11 cellular contexts compared by ENCODE assay signal in genomic region chr13:50284540-50284939, GRCh38.
A peak's percentile ranks its signal among the peaks of the same experiment; 100 is the strongest.
DNase-seq lines count a peak whose midpoint lies in the region; ATAC-seq and TF ChIP-seq lines count a peak whose summit lies in the region.
"Had no signal": no experiment of that assay in that cellular context is flagged by ENCODE, and none has a peak within 500 bp of the region (broad histone marks: within the 10 kb centered on the region; RNA-seq: fewer than 3 reads in every experiment).

No MANE protein-coding gene starts in this region.

- intact Hi-C loops in mammary epithelial cell (cut with micrococcal nuclease) = loop anchor here (10.0 kb wide), 1 partner anchor 310 kb away; no protein-coding TSS in a partner anchor

- dilution Hi-C loops in mammary epithelial cell (cut with HindIII; ENCODE audit: low sequenced_read_pairs) = no loop called here

- H4K20me1 ChIP-seq in BLaER1 treated with 17β-estradiol and CSF1 and Interleukin-3, amounts not matched to agents 10 nM and 100 nM = no peaks in the 10 kb centered on the region
- no peaks in the 10 kb centered on the region for H4K20me1 ChIP-seq in mammary epithelial cell (ENCODE audit: insufficient read depth, low read length)

- no peak for TF ChIP-seq CTCF in mammary epithelial cell (conservative IDR thresholded peaks at IDR 0.05 in 1 of 2, IDR thresholded peaks at IDR 0.05 in 1 of 2; ENCODE audit: extremely low read depth in 1 of 2, insufficient read depth in 1 of 2, low read depth in 1 of 2, low read length in 2 of 2)

- H3K27me3 ChIP-seq in BLaER1 treated with 17β-estradiol and CSF1 and Interleukin-3, amounts not matched to agents 10 nM and 100 nM = no peaks in the 10 kb centered on the region
- H3K27me3 ChIP-seq in mammary epithelial cell (ENCODE audit: insufficient read depth, low read length) = no peaks in the 10 kb centered on the region

- no peak overlapping the region for H3K9ac ChIP-seq in BLaER1 treated with 17β-estradiol and CSF1 and Interleukin-3, amounts not matched to agents 10 nM and 100 nM
- no peak overlapping the region for H3K9ac ChIP-seq in mammary epithelial cell (ENCODE audit: insufficient read depth, low read length)

- ATAC-seq in GM19328 (IDR thresholded peaks at IDR 0.05; ENCODE audit: unreplicated experiment) (peak; percentile 76), HG03064 (IDR thresholded peaks at IDR 0.05; ENCODE audit: low read depth, unreplicated experiment) (peak; percentile 87)
- ATAC-seq: T-cell had no signal

- H3K36me3 ChIP-seq in BLaER1 treated with 17β-estradiol and CSF1 and Interleukin-3, amounts not matched to agents 10 nM and 100 nM = no peaks in the 10 kb centered on the region
- no peaks in the 10 kb centered on the region for H3K36me3 ChIP-seq in mammary epithelial cell (ENCODE audit: insufficient read depth, low read length)

- H3K4me2 ChIP-seq in BLaER1 treated with 17β-estradiol and CSF1 and Interleukin-3, amounts not matched to agents 10 nM and 100 nM = peak overlapping the region; percentile 17 to 68 (median 29); a peak in 20 of 22 replicates
- H3K4me2 ChIP-seq in mammary epithelial cell (ENCODE audit: insufficient read depth, low read depth, low read length) = no peak overlapping the region

- BruUV-seq in mammary epithelial cell (replicated peaks; lab: Mats Ljungman, UMichigan) = no TSS peak

- no peak overlapping the region for H3K4me3 ChIP-seq in BLaER1 treated with 17β-estradiol and CSF1 and Interleukin-3, amounts not matched to agents 10 nM and 100 nM
- H3K4me3 ChIP-seq in mammary epithelial cell (replicated peaks in 1 of 3; ENCODE audit: insufficient read depth in 1 of 3, low read depth in 2 of 3, low read length in 3 of 3) = no peak overlapping the region

- H2AFZ ChIP-seq in mammary epithelial cell (ENCODE audit: low read depth, low read length) = no peak overlapping the region

- CTCF ChIA-PET in mammary epithelial cell (lab: Charles Lee; ENCODE audit: low non-redundant PET) = no interaction called here

- peaks cover 9 to 19% (median 12%) of the 10 kb centered on the region in 10 experiments; a peak in 19 of 20 replicates for H3K4me1 ChIP-seq in BLaER1 treated with 17β-estradiol and CSF1 and Interleukin-3, amounts not matched to agents 10 nM and 100 nM
- no peaks in the 10 kb centered on the region for H3K4me1 ChIP-seq in mammary epithelial cell (ENCODE audit: insufficient read depth, low read length)

- WGBS in mammary epithelial cell (ENCODE audit: low coverage, missing lambda C conversion rate) = 75% methylated on average over 2 of the region's 2 CpGs

- no peaks in the 10 kb centered on the region for H3K79me2 ChIP-seq in mammary epithelial cell (ENCODE audit: insufficient read depth, low read length)

- in situ Hi-C loops in mammary epithelial cell (cut with MboI; ENCODE audit: low sequenced_read_pairs in 2 of 2) = no loop called here

- no peak overlapping the region for H3K27ac ChIP-seq in BLaER1 treated with 17β-estradiol and CSF1 and Interleukin-3, amounts not matched to agents 10 nM and 100 nM
- no peak overlapping the region for H3K27ac ChIP-seq in mammary epithelial cell (ENCODE audit: insufficient read depth, low read depth, low read length)

- DNase-seq in NOMO-1 treated with dmso at 0.1 percent for 144 hours (lab: John Stamatoyannopoulos, UW; ENCODE audit: unreplicated experiment) (peak; percentile 44), iPS-NIHi7 (ENCODE audit: extremely low spot score) (no peak), NCI-H187 (lab: John Stamatoyannopoulos, UW) (no peak), NCI-H1105 treated with DMSO at 0.1 percent for 48 hours (lab: John Stamatoyannopoulos, UW) (no peak), mammary epithelial cell (no peak)
- DNase-seq: ACHN, occipital lobe, T-cell had no signal

- H3K9me3 ChIP-seq in BLaER1 treated with 17β-estradiol and CSF1 and Interleukin-3, amounts not matched to agents 10 nM and 100 nM (replicated peaks in 1 of 11) = peaks cover 25 to 45% (median 36%) of the 10 kb centered on the region in 11 experiments
- H3K9me3 ChIP-seq in mammary epithelial cell (replicated peaks; ENCODE audit: insufficient read depth, low read length) = no peaks in the 10 kb centered on the region
